Comparison of ENCODE assay signal across 8 cellular contexts in the genomic region with DNA sequence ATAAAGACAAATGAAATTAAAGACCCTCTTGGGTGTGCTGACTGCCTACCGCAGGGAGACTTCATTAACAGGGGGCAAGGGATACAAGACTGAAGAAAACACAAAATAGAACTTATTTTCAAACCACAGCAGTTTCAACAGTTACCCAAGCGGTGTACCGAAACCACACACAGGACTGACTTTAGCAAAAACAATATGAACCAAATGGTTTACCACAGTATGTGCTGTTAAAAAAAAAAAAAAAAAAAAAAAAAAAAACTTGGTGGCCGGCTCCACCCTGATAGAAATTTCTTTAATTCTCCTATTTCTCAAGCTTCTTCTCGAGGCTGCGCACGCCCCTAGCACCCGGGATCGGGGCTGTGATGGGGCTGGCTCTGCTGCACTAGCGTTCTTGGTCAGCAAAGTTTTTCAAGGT. TPM values are rescaled to one million over a fixed set of nuclear protein-coding genes. Genes with fewer than 3 reads are reported as not detected.
A peak's percentile ranks its signal among the peaks of the same experiment; 100 is the strongest.
DNase-seq lines count a peak whose midpoint lies in the region; ATAC-seq, FAIRE-seq and TF ChIP-seq lines count a peak whose summit lies in the region.

No MANE protein-coding gene starts in this region.

- H3K4me3 Mint-ChIP-seq in CD8-positive, alpha-beta memory T cell: no peak overlapping the region
- H3K4me3 Mint-ChIP-seq in immature natural killer cell: peak overlapping the region in 1 of 5 donors; percentile 93

- peaks cover 0 to 2% (median 0%) of the 10 kb centered on the region in 3 donors for H3K36me3 Mint-ChIP-seq in CD8-positive, alpha-beta memory T cell
- no peaks in the 10 kb centered on the region for H3K36me3 Mint-ChIP-seq in immature natural killer cell

- POLR2A ChIA-PET in CD8-positive, alpha-beta memory T cell (lab: Charles Lee): interaction anchor here (0.6 to 20.9 kb wide), 8 partner anchors 9 to 40 kb away, joined by 3 to 1176 read pairs (median 26); a partner anchor contains a TSS

- no peaks in the 10 kb centered on the region for H3K27me3 ChIP-seq in CD8-positive, alpha-beta memory T cell (ENCODE audit: insufficient read depth, low read length, poor library complexity, severe bottlenecking)

- CTCF ChIA-PET in CD8-positive, alpha-beta memory T cell (lab: Charles Lee): interaction anchor here (0.6 to 15.2 kb wide), 7 partner anchors 9 to 260 kb away, joined by 3 to 403 read pairs (median 5); a partner anchor contains a TSS

- H3K36me3 ChIP-seq in CD8-positive, alpha-beta memory T cell (ENCODE audit: insufficient read depth, low read length): no peaks in the 10 kb centered on the region

- peak overlapping the region in 2 of 8 donors; percentile 97 to 98 for H3K27ac Mint-ChIP-seq in CD8-positive, alpha-beta memory T cell
- H3K27ac Mint-ChIP-seq in immature natural killer cell: peak overlapping the region in 1 of 6 donors; percentile 98

- no peak for TF ChIP-seq POLR2A in H54 (IDR thresholded peaks at IDR 0.05; ENCODE audit: low read depth, low read length)

- H3K27ac ChIP-seq in CD8-positive, alpha-beta memory T cell (ENCODE audit: low read depth, low read length): peak overlapping the region; percentile 84

- peak; percentile 28 for ATAC-seq in GM21825 (IDR thresholded peaks at IDR 0.05; ENCODE audit: unreplicated experiment)

- H3K9me3 ChIP-seq in CD8-positive, alpha-beta memory T cell (ENCODE audit: low read length): no peaks in the 10 kb centered on the region

- peaks cover 0 to 7% of the 10 kb centered on the region in 2 donors for H3K27me3 Mint-ChIP-seq in CD8-positive, alpha-beta memory T cell
- H3K27me3 Mint-ChIP-seq in immature natural killer cell (ENCODE audit: low read depth in 3 of 3): peaks cover 18 to 27% (median 21%) of the 10 kb centered on the region in 3 donors

- peaks cover 0 to 44% (median 21%) of the 10 kb centered on the region in 3 donors for H3K4me1 Mint-ChIP-seq in CD8-positive, alpha-beta memory T cell
- H3K4me1 Mint-ChIP-seq in immature natural killer cell: peaks cover 21 to 46% of the 10 kb centered on the region in 2 donors

- H3K9me3 Mint-ChIP-seq in CD8-positive, alpha-beta memory T cell: peaks cover 0 to 1% (median 0%) of the 10 kb centered on the region in 5 donors
- no peaks in the 10 kb centered on the region for H3K9me3 Mint-ChIP-seq in immature natural killer cell

- H3K4me1 ChIP-seq in CD8-positive, alpha-beta memory T cell (ENCODE audit: insufficient read depth, low read length): peaks cover 96% of the 10 kb centered on the region

- H3K4me3 ChIP-seq in CD8-positive, alpha-beta memory T cell (ENCODE audit: low read length): peak overlapping the region; percentile 80

- peak; percentile 53 to 85 (median 83) for DNase-seq in CD8-positive, alpha-beta memory T cell
- DNase-seq in RPMI8226 (peak; percentile 81), immature natural killer cell (peak; percentile 85 to 89 (median 89)), H54 (ENCODE audit: insufficient read length, low spot score) (no peak), A172 (ENCODE audit: low spot score) (no peak), NCI-H526 treated with DMSO at 0.1 percent for 48 hours (lab: John Stamatoyannopoulos, UW) (no peak), NCI-H2081 treated with DMSO at 0.1 percent for 48 hours (lab: John Stamatoyannopoulos, UW) (no peak)

- FAIRE-seq in H54 (lab: Jason Lieb, UNC): no peak

RNA-seq across cellular contexts. Expression of a gene that starts 42.6 kb away (rescaled TPM):
- total RNA-seq in CD8-positive, alpha-beta memory T cell: 10 to 100 TPM; 33.7 to 37.5 TPM
- 219 TPM for polyA plus RNA-seq in CD8-positive, alpha-beta memory T cell
- polyA plus RNA-seq in immature natural killer cell: 100 to 1,000 TPM in 1 of 3 donors, 10 to 100 TPM in 2; 55.0 to 102 (median 91.0) TPM
- total RNA-seq in A172 (2014; rRNA removed; shearing (Covaris generic)): 3.4 and 10.2 TPM in 2 replicates

Comparison
In these comparisons a context has a peak if more than half of its experiments do, and no peak if none do; other contexts are left out.
1. DNase-seq: peak in CD8-positive, alpha-beta memory T cell (5 of 5), RPMI8226 (single experiment) and immature natural killer cell (3 of 3); none in H54 (single experiment), A172 (single experiment), NCI-H526 treated with DMSO at 0.1 percent for 48 hours (single experiment) and NCI-H2081 treated with DMSO at 0.1 percent for 48 hours (single experiment).